In the genomic region with DNA sequence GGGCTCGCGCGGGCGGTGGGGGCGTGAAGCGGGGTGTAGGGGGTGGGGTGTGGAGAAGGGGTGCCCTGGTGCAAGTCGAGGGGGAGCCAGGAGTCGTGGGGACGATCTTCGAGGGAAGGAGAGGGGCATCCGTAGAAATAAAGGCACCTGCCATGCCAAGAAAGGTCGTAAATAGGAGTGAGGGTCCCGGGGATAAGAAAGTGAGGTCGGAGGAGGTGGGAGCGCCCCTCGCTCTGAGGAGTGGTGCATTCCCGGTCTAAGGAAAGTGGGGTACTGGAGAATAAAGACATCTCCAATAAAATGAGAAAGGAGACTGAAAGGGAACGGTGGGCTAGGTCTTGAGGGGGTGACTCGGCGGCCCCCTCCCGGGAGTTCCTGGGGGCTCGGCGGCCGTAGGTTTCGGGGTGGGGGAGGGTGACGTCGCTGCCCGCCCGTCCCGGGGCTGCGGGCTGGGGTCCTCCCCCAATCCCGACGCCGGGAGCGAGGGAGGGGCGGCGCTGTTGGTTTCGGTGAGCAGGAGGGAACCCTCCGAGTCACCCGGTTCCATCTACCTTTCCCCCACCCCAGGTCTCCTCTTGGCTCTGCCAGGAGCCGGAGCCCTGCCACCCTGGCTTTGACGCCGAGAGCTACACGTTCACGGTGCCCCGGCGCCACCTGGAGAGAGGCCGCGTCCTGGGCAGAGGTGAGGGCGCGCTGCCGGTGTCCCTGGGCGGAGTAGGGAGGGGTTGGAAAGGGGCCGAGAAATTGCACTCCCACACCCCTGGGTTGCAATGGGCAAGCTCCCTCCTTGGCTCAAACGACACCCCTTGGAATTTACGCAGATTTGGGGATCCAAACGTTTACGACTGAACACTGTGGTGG, we compare ENCODE assay signal across 9 cellular contexts. TPM values are rescaled to one million over a fixed set of nuclear protein-coding genes. Genes with fewer than 3 reads are reported as not detected.
A peak's percentile ranks its signal among the peaks of the same experiment; 100 is the strongest.
DNase-seq lines count a peak whose midpoint lies in the region; ATAC-seq and TF ChIP-seq lines count a peak whose summit lies in the region.
"Had no signal": no experiment of that assay in that cellular context is flagged by ENCODE, and none has a peak within 500 bp of the region (broad histone marks: within the 10 kb centered on the region; RNA-seq: fewer than 3 reads in every experiment).

No MANE protein-coding gene starts in this region.

- ATAC-seq in PC-3 (peak; percentile 39), right cardiac atrium (peak in 1 of 2 donors; percentile 74), psoas muscle (no peak)

- intact Hi-C loops in PC-3 (cut with micrococcal nuclease) (no loop called here), right cardiac atrium (cut with DNase I) (no loop called here), psoas muscle (cut with DNase I) (no loop called here)

- POLR2A ChIA-PET in PC-3 (lab: Charles Lee; ENCODE audit: unreplicated experiment): interaction anchor here (0.5 to 1.2 kb wide), 5 partner anchors 15 to 446 kb away, joined by 3 to 4 read pairs (median 4); no protein-coding TSS in a partner anchor

- peak; percentile 28; the same call in 1 of the 2 replicates for TF ChIP-seq CTCF in PC-3 (conservative IDR thresholded peaks at IDR 0.05; ENCODE audit: low read depth, low read length)
- TF ChIP-seq CTCF in psoas muscle (IDR thresholded peaks at IDR 0.05): no peak

- H3K79me2 ChIP-seq in PC-3 (ENCODE audit: low read length): peaks cover 44% of the 10 kb centered on the region

- H3K27ac ChIP-seq in PC-3 (ENCODE audit: low read length) (peak overlapping the region; percentile 57), right cardiac atrium (ENCODE audit: low read length) (no peak overlapping the region), psoas muscle (no peak overlapping the region)

- H3K36me3 ChIP-seq in PC-3 (ENCODE audit: low read depth, low read length) (no peaks in the 10 kb centered on the region), psoas muscle (ENCODE audit: insufficient read depth in 1 of 2, low read depth in 1 of 2) (no peaks in the 10 kb centered on the region)

- H3K9me3 ChIP-seq in PC-3 (ENCODE audit: low read length) (no peaks in the 10 kb centered on the region), right cardiac atrium (ENCODE audit: control insufficient read depth, low read length) (no peaks in the 10 kb centered on the region), psoas muscle (no peaks in the 10 kb centered on the region)

- no peak overlapping the region for H2AFZ ChIP-seq in PC-3 (ENCODE audit: low read length)

- H3K9ac ChIP-seq in PC-3 (ENCODE audit: low read length): peak overlapping the region; percentile 82

- H3K27me3 ChIP-seq in PC-3 (ENCODE audit: low read length) (no peaks in the 10 kb centered on the region), right cardiac atrium (ENCODE audit: control insufficient read depth, insufficient read depth) (no peaks in the 10 kb centered on the region), psoas muscle (ENCODE audit: insufficient read depth in 3 of 3, low read length in 2 of 3) (peaks cover 0 to 42% (median 18%) of the 10 kb centered on the region in 3 donors)

- CTCF ChIA-PET in PC-3 (lab: Charles Lee): interaction anchor here (0.6 to 1.1 kb wide), 3 partner anchors 61 to 148 kb away, joined by 4 to 5 read pairs (median 4); no protein-coding TSS in a partner anchor

- peak overlapping the region; percentile 90 for H3K4me3 ChIP-seq in PC-3 (ENCODE audit: low read length)
- H3K4me3 ChIP-seq in right cardiac atrium (ENCODE audit: low read length): peak overlapping the region; percentile 2
- no peak overlapping the region for H3K4me3 ChIP-seq in psoas muscle

- BruUV-seq in PC-3 (replicated peaks; lab: Mats Ljungman, UMichigan): TSS peak; percentile 49

- H3K4me1 ChIP-seq in PC-3 (ENCODE audit: insufficient read depth, low read length): peaks cover 33% of the 10 kb centered on the region
- no peaks in the 10 kb centered on the region for H3K4me1 ChIP-seq in right cardiac atrium (ENCODE audit: control insufficient read depth, insufficient read depth, low read length)
- H3K4me1 ChIP-seq in psoas muscle: no peaks in the 10 kb centered on the region

- no peaks in the 10 kb centered on the region for H3K9me2 ChIP-seq in PC-3 (replicated peaks; ENCODE audit: low read length)

- H3K4me2 ChIP-seq in PC-3 (ENCODE audit: low read length): peak overlapping the region; percentile 88

- H3F3A ChIP-seq in PC-3 (ENCODE audit: low read length, unreplicated experiment): peaks cover 8% of the 10 kb centered on the region

- DNase-seq in DMS79 treated with DMSO at 0.1 percent for 48 hours (lab: John Stamatoyannopoulos, UW): peak; percentile 49
- no peak for DNase-seq in DMS79 (lab: John Stamatoyannopoulos, UW)
- peak; percentile 52 for DNase-seq in PC-3
- DNase-seq in right cardiac atrium: peak in 1 of 3 donors; percentile 48
- peak; percentile 36 for DNase-seq in retina
- DNase-seq in psoas muscle: no peak
- DNase-seq in AML-193 (lab: John Stamatoyannopoulos, UW): no peak
- DNase-seq in SK-N-DZ (ENCODE audit: low spot score): no peak
- DNase-seq: foreskin fibroblast had no signal

- peaks cover 11% of the 10 kb centered on the region; the same call in 1 of the 2 replicates for H4K20me1 ChIP-seq in PC-3 (ENCODE audit: low read length)

- 8% methylated on average over 58 of the region's 58 CpGs for WGBS in right cardiac atrium
- WGBS in psoas muscle, 3 donors: 7 to 9% (median 8%) methylated on average over 43 to 58 of the region's 58 CpGs

RNA-seq across cellular contexts. Expression of gene CDH1, which starts 0.9 kb away (rescaled TPM):
- total RNA-seq in PC-3 (2014; rRNA removed) (100 and 124 TPM in 2 replicates), right cardiac atrium (not detected), psoas muscle (under 1 TPM in 2 of 4 donors, not detected in 2; 0.24 to 0.63 TPM)
- polyA plus RNA-seq in right cardiac atrium (0.14 TPM), psoas muscle (under 1 TPM; 0.04 to 0.09 (median 0.06) TPM)
- polyA plus RNA-seq in SK-N-DZ (2014; cell fraction: cytosol; rRNA removed): not detected in 2 replicates
- not detected in 2 replicates for polyA plus RNA-seq in SK-N-DZ (2014; cell fraction: nucleus; rRNA removed)

Comparison
In these comparisons a context has a peak if more than half of its experiments do, and no peak if none do; other contexts are left out.
1. DNase-seq: peak in DMS79 treated with DMSO at 0.1 percent for 48 hours (single experiment), PC-3 (single experiment) and retina (single experiment); none in DMS79 (single experiment), psoas muscle (0 of 2), AML-193 (0 of 2) and SK-N-DZ (single experiment).
2. RNA of gene CDH1, which starts 0.9 kb away (total RNA-seq): 100 to 124 TPM in PC-3; 0.24 to 0.63 TPM in psoas muscle and not detected in right cardiac atrium; every median in the first group is over 10 times any median in the second.